In genomic region chr15:55897560-55898336, GRCh38 we compare ENCODE assay signal across 8 cellular contexts.
A peak's percentile ranks its signal among the peaks of the same experiment; 100 is the strongest.
DNase-seq lines count a peak whose midpoint lies in the region; ATAC-seq, FAIRE-seq and TF ChIP-seq lines count a peak whose summit lies in the region.

No MANE protein-coding gene starts in this region.

- H3K9ac ChIP-seq in keratinocyte (ENCODE audit: control insufficient read depth, extremely low read depth, insufficient read depth, low read length), result peak overlapping the region; percentile 67

- no peaks in the 10 kb centered on the region for H3K9me3 ChIP-seq in keratinocyte (ENCODE audit: control insufficient read depth, low read depth, low read length)
- no peaks in the 10 kb centered on the region for H3K9me3 ChIP-seq in tibial nerve

- H3K4me3 Mint-ChIP-seq in brain, result no peak overlapping the region

- TF ChIP-seq CTCF in GM12873 (IDR thresholded peaks at IDR 0.05; ENCODE audit: insufficient read depth, low read depth, low read length, missing control alignments) (peak; percentile 86), brain (conservative IDR thresholded peaks at IDR 0.05) (peak; percentile 64 to 80), keratinocyte (optimal IDR thresholded peaks at IDR 0.05 in 1 of 3, IDR thresholded peaks at IDR 0.05 in 1 of 3, conservative IDR thresholded peaks at IDR 0.05 in 1 of 3; ENCODE audit: extremely low read depth in 1 of 3, insufficient read depth in 2 of 3, low read length in 3 of 3) (peak; percentile 79 to 97 (median 83)), tibial nerve (IDR thresholded peaks at IDR 0.05) (peak; percentile 45 to 72 (median 53))

- peak overlapping the region; percentile 88 for H3K27ac ChIP-seq in keratinocyte (ENCODE audit: control insufficient read depth, insufficient read depth, low read length)
- H3K27ac ChIP-seq in tibial nerve, result peak overlapping the region in 1 of 4 donors; percentile 42

- no peak for ATAC-seq in GM18909 (IDR thresholded peaks at IDR 0.05; ENCODE audit: poor library complexity, unreplicated experiment)
- ATAC-seq in GM18861 (IDR thresholded peaks at IDR 0.05; ENCODE audit: unreplicated experiment), result no peak

- H2AFZ ChIP-seq in keratinocyte (ENCODE audit: control insufficient read depth, low read length), result peak overlapping the region; percentile 69

- no peaks in the 10 kb centered on the region for H4K20me1 ChIP-seq in keratinocyte (ENCODE audit: control insufficient read depth, extremely low read depth, insufficient read depth, low read length)

- no peaks in the 10 kb centered on the region for H3K27me3 ChIP-seq in keratinocyte (ENCODE audit: control insufficient read depth, extremely low read depth, insufficient read depth, low read length)
- no peaks in the 10 kb centered on the region for H3K27me3 ChIP-seq in tibial nerve

- peak overlapping the region in 1 of 5 experiments; percentile 39 for H3K27ac Mint-ChIP-seq in brain

- in situ Hi-C loops in ACHN (cut with HindIII; ENCODE audit: low pct_ligation_motif_present, low pct_unique_long_range_greater_than_20kb, low sequenced_read_pairs), result no loop called here

- peaks cover 2% of the 10 kb centered on the region for H3K79me2 ChIP-seq in keratinocyte (ENCODE audit: control insufficient read depth, insufficient read depth, low read length)

- H3K36me3 Mint-ChIP-seq in brain, result no peaks in the 10 kb centered on the region

- dilution Hi-C loops in keratinocyte (cut with MboI; ENCODE audit: extremely low pct_ligation_motif_present, low sequenced_read_pairs), result no loop called here

- DNase-seq in ACHN (peak; percentile 72), NCI-H2171 (lab: John Stamatoyannopoulos, UW) (peak; percentile 22), keratinocyte (ENCODE audit: low read depth, low spot score) (peak; percentile 84), tibial nerve (ENCODE audit: low spot score in 2 of 2) (peak in 1 of 2 donors; percentile 48)

- no peaks in the 10 kb centered on the region for H3K9me3 Mint-ChIP-seq in brain

- H3K27me3 Mint-ChIP-seq in brain, result no peaks in the 10 kb centered on the region

- peak overlapping the region; percentile 86 for H3K4me2 ChIP-seq in keratinocyte (ENCODE audit: control insufficient read depth, extremely low read depth, insufficient read depth, low read depth, low read length)

- H3K4me1 Mint-ChIP-seq in brain, result no peaks in the 10 kb centered on the region

- H3K4me3 ChIP-seq in keratinocyte (ENCODE audit: control insufficient read depth in 2 of 3, extremely low read depth in 1 of 3, insufficient read depth in 2 of 3, low read depth in 1 of 3, low read length in 3 of 3) (peak overlapping the region in 1 of 3 experiments; percentile 41), tibial nerve (no peak overlapping the region)

- 34 to 35% methylated on average over 6 of the region's 6 CpGs for WGBS in tibial nerve, 2 donors

- H3K4me1 ChIP-seq in keratinocyte (ENCODE audit: control insufficient read depth, extremely low read depth, insufficient read depth, low read length), result peaks cover 27% of the 10 kb centered on the region
- H3K4me1 ChIP-seq in tibial nerve, result peaks cover 0 to 15% (median 2%) of the 10 kb centered on the region in 4 donors

- H3K36me3 ChIP-seq in keratinocyte (ENCODE audit: control insufficient read depth in 2 of 2, extremely low read depth in 1 of 2, insufficient read depth in 2 of 2, low read length in 2 of 2) (no peaks in the 10 kb centered on the region), tibial nerve (no peaks in the 10 kb centered on the region)

- TF ChIP-seq EP300 in tibial nerve (IDR thresholded peaks at IDR 0.05), result no peak

- FAIRE-seq in keratinocyte (lab: Jason Lieb, UNC), result peak; percentile 99

- no peaks in the 10 kb centered on the region for H3K9me1 ChIP-seq in keratinocyte (ENCODE audit: control insufficient read depth, extremely low read depth, insufficient read depth, low read length)

- TF ChIP-seq POLR2A in tibial nerve (IDR thresholded peaks at IDR 0.05), result no peak
